Comparison of ENCODE assay signal across 14 cellular contexts in genomic region chr12:1912580-1913376, GRCh38. TPM values are rescaled to one million over a fixed set of nuclear protein-coding genes. Genes with fewer than 3 reads are reported as not detected.
DNase-seq lines count a peak whose midpoint lies in the region; ATAC-seq and TF ChIP-seq lines count a peak whose summit lies in the region.
"Had no signal": no experiment of that assay in that cellular context is flagged by ENCODE, and none has a peak within 500 bp of the region (broad histone marks: within the 10 kb centered on the region; RNA-seq: fewer than 3 reads in every experiment).

No MANE protein-coding gene starts in this region.

- H3K27ac ChIP-seq in spleen, result no peak overlapping the region
- H3K27ac ChIP-seq: A549, heart right ventricle had no signal

- TF ChIP-seq CTCF in spleen (IDR thresholded peaks at IDR 0.05 in 8 of 11, conservative IDR thresholded peaks at IDR 0.05 in 3 of 11), result no peak

- H3K9me3 ChIP-seq in spleen, result peaks cover 0 to 4% (median 0%) of the 10 kb centered on the region in 8 donors
- H3K9me3 ChIP-seq: A549, heart right ventricle had no signal

- H3K9me3 Mint-ChIP-seq in activated CD4-positive, alpha-beta T cell treated with anti-CD3 and anti-CD28 coated beads, Interleukin-2, amount 10 ng/mL, durations not matched to agents 24 days and 14 days, result peaks cover 5% of the 10 kb centered on the region

- TF ChIP-seq POLR2A in spleen (IDR thresholded peaks at IDR 0.05), result no peak

- 76 to 91% (median 80%) methylated on average over 17 to 18 of the region's 18 CpGs for WGBS in spleen, 5 donors

- H3K36me3 Mint-ChIP-seq in activated CD4-positive, alpha-beta T cell treated with anti-CD3 and anti-CD28 coated beads, Interleukin-2, amount 10 ng/mL, durations not matched to agents 24 days and 14 days (ENCODE audit: low read depth), result no peaks in the 10 kb centered on the region

- peaks cover 0 to 28% (median 8%) of the 10 kb centered on the region in 6 donors for H3K4me1 ChIP-seq in spleen
- H3K4me1 ChIP-seq: A549 had no signal

- intact Hi-C loops in activated CD4-positive, alpha-beta T cell treated with anti-CD3 and anti-CD28 coated beads, Interleukin-2, amount 10 ng/mL, durations not matched to agents 24 days and 14 days (cut with micrococcal nuclease), result no loop called here
- intact Hi-C loops in spleen (cut with DNase I; ENCODE audit: low total_unique reads), result no loop called here

- no peak overlapping the region for H3K4me3 Mint-ChIP-seq in activated CD4-positive, alpha-beta T cell treated with anti-CD3 and anti-CD28 coated beads, Interleukin-2, amount 10 ng/mL, durations not matched to agents 24 days and 14 days
- H3K4me3 Mint-ChIP-seq: T-helper 1 cell treated with Interleukin-12 subunit alpha and Interleukin-12 subunit beta and Interleukin-4 antibody, amounts not matched to agents 30 μg/mL and 1 μg/mL, for 36 hours had no signal

- no peak overlapping the region for H3K4me3 ChIP-seq in spleen
- H3K4me3 ChIP-seq: A549, heart right ventricle had no signal

- no peak for ATAC-seq in GM21390 (IDR thresholded peaks at IDR 0.05; ENCODE audit: unreplicated experiment)
- ATAC-seq: heart right ventricle had no signal

- H3K27me3 ChIP-seq in spleen (replicated peaks in 1 of 7), result peaks cover 0 to 18% (median 6%) of the 10 kb centered on the region in 7 donors

- peak; percentile 28 for DNase-seq in activated CD4-positive, alpha-beta T cell treated with anti-CD3 and anti-CD28 coated beads, Interleukin-2, amount 10 ng/mL, durations not matched to agents 24 days and 14 days
- no peak for DNase-seq in activated CD4-positive, alpha-beta T cell treated with anti-CD3 and anti-CD28 coated beads for 48 hours
- DNase-seq in LHCN-M2 (ENCODE audit: low read depth), result peak; percentile 59
- DNase-seq in glomerular visceral epithelial cell (ENCODE audit: extremely low spot score), result peak; percentile 20
- DNase-seq in spleen, result peak; percentile 48
- no peak for DNase-seq in effector CD4-positive, alpha-beta T cell
- DNase-seq in occipital lobe (lab: John Stamatoyannopoulos, UW), result no peak
- DNase-seq: heart right ventricle, midbrain, NCI-H1417 had no signal

- H3K27ac Mint-ChIP-seq in activated CD4-positive, alpha-beta T cell treated with anti-CD3 and anti-CD28 coated beads, Interleukin-2, amount 10 ng/mL, durations not matched to agents 24 days and 14 days, result no peak overlapping the region
- H3K27ac Mint-ChIP-seq: T-helper 1 cell treated with Interleukin-12 subunit alpha and Interleukin-12 subunit beta and Interleukin-4 antibody, amounts not matched to agents 30 μg/mL and 1 μg/mL, for 36 hours had no signal

- H3K27me3 Mint-ChIP-seq in activated CD4-positive, alpha-beta T cell treated with anti-CD3 and anti-CD28 coated beads, Interleukin-2, amount 10 ng/mL, durations not matched to agents 24 days and 14 days, result peaks cover 8% of the 10 kb centered on the region

- H3K36me3 ChIP-seq in spleen, result no peaks in the 10 kb centered on the region
- H3K36me3 ChIP-seq: heart right ventricle had no signal

- peaks cover 15% of the 10 kb centered on the region for H3K4me1 Mint-ChIP-seq in activated CD4-positive, alpha-beta T cell treated with anti-CD3 and anti-CD28 coated beads, Interleukin-2, amount 10 ng/mL, durations not matched to agents 24 days and 14 days

RNA-seq across cellular contexts. Expression of gene CACNA2D4, which starts 5.7 kb away (rescaled TPM):
- total RNA-seq in activated CD4-positive, alpha-beta T cell treated with anti-CD3 and anti-CD28 coated beads, Interleukin-2, amount 10 ng/mL, durations not matched to agents 24 days and 14 days, result 6.3 and 6.8 TPM in 2 replicates
- total RNA-seq in LHCN-M2 (2014; rRNA removed) (not detected in 2 replicates), spleen (10 to 100 TPM in 3 of 7 donors, 1 to 10 TPM in 4; 3.3 to 11.8 (median 10.0) TPM), occipital lobe (not detected)
- not detected for polyA plus RNA-seq in LHCN-M2 (2012)
- polyA plus RNA-seq in spleen, result 1 to 10 TPM; 3.4 to 5.0 (median 4.9) TPM
- total RNA-seq: temporal lobe had no signal
- polyA plus RNA-seq: A549 had no signal

Comparison
In these comparisons a context has a peak if more than half of its experiments do, and no peak if none do; other contexts are left out.
1. DNase-seq: peak in activated CD4-positive, alpha-beta T cell treated with anti-CD3 and anti-CD28 coated beads, Interleukin-2, amount 10 ng/mL, durations not matched to agents 24 days and 14 days (single experiment), LHCN-M2 (single experiment), glomerular visceral epithelial cell (single experiment) and spleen (single experiment); none in activated CD4-positive, alpha-beta T cell treated with anti-CD3 and anti-CD28 coated beads for 48 hours (single experiment), effector CD4-positive, alpha-beta T cell (single experiment) and occipital lobe (single experiment).